In genomic region chr19:49680473-49681351, GRCh38 we compare ENCODE assay signal across 8 cellular contexts. TPM values are rescaled to one million over a fixed set of nuclear protein-coding genes. Genes with fewer than 3 reads are reported as not detected.
DNase-seq lines count a peak whose midpoint lies in the region; ATAC-seq and TF ChIP-seq lines count a peak whose summit lies in the region.

No MANE protein-coding gene starts in this region.

- H3K27me3 ChIP-seq in vagina, result no peaks in the 10 kb centered on the region

- TF ChIP-seq POLR2A in vagina (IDR thresholded peaks at IDR 0.05), result no peak

- no peaks in the 10 kb centered on the region for H3K9me3 Mint-ChIP-seq in T-helper 2 cell treated with Interferon-gamma antibody and Interleukin-4, amounts not matched to agents 5 μg/mL and 100 μg/mL, for 36 hours

- H3K36me3 Mint-ChIP-seq in T-helper 2 cell treated with Interferon-gamma antibody and Interleukin-4, amounts not matched to agents 5 μg/mL and 100 μg/mL, for 36 hours (ENCODE audit: low read depth), result peaks cover 24% of the 10 kb centered on the region

- no peak overlapping the region for H3K4me3 Mint-ChIP-seq in T-helper 2 cell treated with Interferon-gamma antibody and Interleukin-4, amounts not matched to agents 5 μg/mL and 100 μg/mL, for 36 hours

- H3K27me3 Mint-ChIP-seq in T-helper 2 cell treated with Interferon-gamma antibody and Interleukin-4, amounts not matched to agents 5 μg/mL and 100 μg/mL, for 36 hours (ENCODE audit: low read depth), result no peaks in the 10 kb centered on the region

- intact Hi-C loops in left ventricle myocardium superior (cut with micrococcal nuclease), result no loop called here
- intact Hi-C loops in vagina (cut with DNase I), result no loop called here

- H3K27ac Mint-ChIP-seq in T-helper 2 cell treated with Interferon-gamma antibody and Interleukin-4, amounts not matched to agents 5 μg/mL and 100 μg/mL, for 36 hours, result peak overlapping the region; percentile 45

- peak; percentile 100 for TF ChIP-seq CTCF in GM12865 (IDR thresholded peaks at IDR 0.05; ENCODE audit: insufficient read depth, low read depth, low read length, missing control alignments)
- TF ChIP-seq CTCF in vagina (IDR thresholded peaks at IDR 0.05), result peak; percentile 91 to 98 (median 98)

- no peaks in the 10 kb centered on the region for H3K9me3 ChIP-seq in vagina

- H3K27ac ChIP-seq in vagina, result peak overlapping the region; percentile 95

- peaks cover 25% of the 10 kb centered on the region for H3K4me1 Mint-ChIP-seq in T-helper 2 cell treated with Interferon-gamma antibody and Interleukin-4, amounts not matched to agents 5 μg/mL and 100 μg/mL, for 36 hours (ENCODE audit: low read depth)

- peaks cover 0 to 44% of the 10 kb centered on the region in 2 donors for H3K36me3 ChIP-seq in vagina

- H3K4me3 ChIP-seq in GM12865 (ENCODE audit: low read depth, low read length) (peak overlapping the region; percentile 35), vagina (peak overlapping the region; percentile 27 to 31)

- peaks cover 47% of the 10 kb centered on the region for H3K4me1 ChIP-seq in vagina

- DNase-seq in GM12865 (ENCODE audit: low read depth), result peak; percentile 93
- peak; percentile 84 for DNase-seq in NCI-H146 treated with DMSO at 0.1 percent for 48 hours (lab: John Stamatoyannopoulos, UW; ENCODE audit: unreplicated experiment)
- peak; percentile 90 for DNase-seq in T-helper 2 cell treated with Interferon-gamma antibody and Interleukin-4, amounts not matched to agents 5 μg/mL and 100 μg/mL, for 36 hours (ENCODE audit: low spot score)
- DNase-seq in amygdala (lab: John Stamatoyannopoulos, UW), result peak in 55 of 56 donors; percentile 33 to 94 (median 75)
- DNase-seq in left ventricle myocardium superior, result peak; percentile 95
- DNase-seq in retina, result peak; percentile 98
- DNase-seq in vagina (ENCODE audit: extremely low spot score in 2 of 2), result no peak

- ATAC-seq in left ventricle myocardium superior, result peak; percentile 4
- ATAC-seq in HG03432 (IDR thresholded peaks at IDR 0.05; ENCODE audit: unreplicated experiment), result no peak

RNA-seq across cellular contexts. Expression of gene PRMT1, which starts 3.6 kb away (rescaled TPM):
- total RNA-seq in left ventricle myocardium superior (130 TPM), vagina (156 TPM)

RNA-seq across cellular contexts. Expression of gene ADM5, which starts 8.7 kb away (rescaled TPM):
- total RNA-seq in left ventricle myocardium superior (0.87 TPM), vagina (2.7 TPM)

RNA-seq across cellular contexts. Expression of gene CPT1C, which starts 10.2 kb away (rescaled TPM):
- total RNA-seq in left ventricle myocardium superior (3.1 TPM), vagina (12.3 TPM)

RNA-seq across cellular contexts. Expression of gene BCL2L12, which starts 15.0 kb away (rescaled TPM):
- total RNA-seq in left ventricle myocardium superior, result 11.5 TPM
- total RNA-seq in vagina, result 14.7 TPM

RNA-seq across cellular contexts. Expression of gene IRF3, which starts 15.1 kb away (rescaled TPM):
- total RNA-seq in left ventricle myocardium superior (40.6 TPM), vagina (59.4 TPM)

Comparison
In these comparisons a context has a peak if more than half of its experiments do, and no peak if none do; other contexts are left out.
1. DNase-seq: peak in GM12865 (single experiment), NCI-H146 treated with DMSO at 0.1 percent for 48 hours (single experiment), T-helper 2 cell treated with Interferon-gamma antibody and Interleukin-4, amounts not matched to agents 5 μg/mL and 100 μg/mL, for 36 hours (single experiment), amygdala (55 of 56), left ventricle myocardium superior (single experiment) and retina (single experiment); none in vagina (0 of 2).